ENCODE assay signal across 1 cellular context in the genomic region with DNA sequence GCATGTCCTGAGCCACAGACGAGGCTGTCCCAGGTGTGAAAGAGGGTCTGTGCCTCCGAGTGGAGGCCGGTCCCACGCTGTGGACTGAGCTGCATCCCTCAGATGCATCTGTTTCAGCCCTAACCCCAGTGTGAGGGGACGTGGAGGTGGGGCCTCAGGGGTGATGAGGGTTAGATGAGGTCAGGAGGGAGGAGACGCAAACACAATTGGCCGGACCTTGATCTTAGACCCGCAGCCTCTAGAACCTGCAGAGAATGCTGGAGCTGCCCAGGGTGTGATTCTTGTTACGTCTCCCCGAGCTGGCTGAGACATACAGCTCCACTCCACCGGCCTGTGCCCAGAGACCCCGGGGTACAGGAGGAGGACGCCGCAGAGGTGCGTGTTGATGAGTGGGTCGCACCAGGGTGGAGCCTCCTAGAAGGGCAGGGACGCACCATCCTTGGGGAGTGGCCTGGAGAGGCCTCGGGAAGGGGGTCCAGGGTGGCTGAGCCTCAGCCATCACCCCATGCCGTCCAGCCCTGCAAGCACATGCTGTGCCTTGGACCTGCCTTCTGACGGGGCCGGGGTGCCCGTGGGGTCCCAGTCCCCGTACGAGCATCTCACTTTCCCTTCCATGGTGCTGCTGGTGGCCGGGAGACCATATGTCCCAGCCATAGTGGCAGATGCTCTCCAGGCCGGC.
A peak's percentile ranks its signal among the peaks of the same experiment; 100 is the strongest.
TF ChIP-seq lines count a peak whose summit lies in the region.

No MANE protein-coding gene starts in this region.

TF ChIP-seq in HepG2, 621 proteins besides CTCF, POLR2A, EP300 and RAD21 (continued from another document and continues in another):
- TF ChIP-seq, protein P1, sequence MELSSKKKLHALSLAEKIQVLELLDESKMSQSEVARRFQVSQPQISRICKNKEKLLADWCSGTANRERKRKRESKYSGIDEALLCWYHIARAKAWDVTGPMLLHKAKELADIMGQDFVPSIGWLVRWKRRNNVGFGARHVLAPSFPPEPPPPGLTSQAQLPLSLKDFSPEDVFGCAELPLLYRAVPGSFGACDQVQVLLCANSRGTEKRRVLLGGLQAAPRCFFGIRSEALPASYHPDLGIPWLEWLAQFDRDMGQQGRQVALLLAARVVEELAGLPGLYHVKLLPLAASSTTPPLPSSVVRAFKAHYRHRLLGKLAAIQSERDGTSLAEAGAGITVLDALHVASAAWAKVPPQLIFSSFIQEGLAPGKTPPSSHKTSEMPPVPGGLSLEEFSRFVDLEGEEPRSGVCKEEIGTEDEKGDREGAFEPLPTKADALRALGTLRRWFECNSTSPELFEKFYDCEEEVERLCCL (CRISPR knock-in tag; IDR thresholded peaks at IDR 0.05; ENCODE audit: borderline replicate concordance): no peak
- TF ChIP-seq, protein P2, sequence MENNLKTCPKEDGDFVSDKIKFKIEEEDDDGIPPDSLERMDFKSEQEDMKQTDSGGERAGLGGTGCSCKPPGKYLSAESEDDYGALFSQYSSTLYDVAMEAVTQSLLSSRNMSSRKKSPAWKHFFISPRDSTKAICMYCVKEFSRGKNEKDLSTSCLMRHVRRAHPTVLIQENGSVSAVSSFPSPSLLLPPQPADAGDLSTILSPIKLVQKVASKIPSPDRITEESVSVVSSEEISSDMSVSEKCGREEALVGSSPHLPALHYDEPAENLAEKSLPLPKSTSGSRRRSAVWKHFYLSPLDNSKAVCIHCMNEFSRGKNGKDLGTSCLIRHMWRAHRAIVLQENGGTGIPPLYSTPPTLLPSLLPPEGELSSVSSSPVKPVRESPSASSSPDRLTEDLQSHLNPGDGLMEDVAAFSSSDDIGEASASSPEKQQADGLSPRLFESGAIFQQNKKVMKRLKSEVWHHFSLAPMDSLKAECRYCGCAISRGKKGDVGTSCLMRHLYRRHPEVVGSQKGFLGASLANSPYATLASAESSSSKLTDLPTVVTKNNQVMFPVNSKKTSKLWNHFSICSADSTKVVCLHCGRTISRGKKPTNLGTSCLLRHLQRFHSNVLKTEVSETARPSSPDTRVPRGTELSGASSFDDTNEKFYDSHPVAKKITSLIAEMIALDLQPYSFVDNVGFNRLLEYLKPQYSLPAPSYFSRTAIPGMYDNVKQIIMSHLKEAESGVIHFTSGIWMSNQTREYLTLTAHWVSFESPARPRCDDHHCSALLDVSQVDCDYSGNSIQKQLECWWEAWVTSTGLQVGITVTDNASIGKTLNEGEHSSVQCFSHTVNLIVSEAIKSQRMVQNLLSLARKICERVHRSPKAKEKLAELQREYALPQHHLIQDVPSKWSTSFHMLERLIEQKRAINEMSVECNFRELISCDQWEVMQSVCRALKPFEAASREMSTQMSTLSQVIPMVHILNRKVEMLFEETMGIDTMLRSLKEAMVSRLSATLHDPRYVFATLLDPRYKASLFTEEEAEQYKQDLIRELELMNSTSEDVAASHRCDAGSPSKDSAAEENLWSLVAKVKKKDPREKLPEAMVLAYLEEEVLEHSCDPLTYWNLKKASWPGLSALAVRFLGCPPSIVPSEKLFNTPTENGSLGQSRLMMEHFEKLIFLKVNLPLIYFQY (CRISPR knock-in tag; IDR thresholded peaks at IDR 0.05; ENCODE audit: borderline replicate concordance): no peak
- no peak for TF ChIP-seq TMF1 (CRISPR knock-in tag; IDR thresholded peaks at IDR 0.05; ENCODE audit: low read depth)
- TF ChIP-seq PTBP1 (IDR thresholded peaks at IDR 0.05; ENCODE audit: low read depth, low read length, poor library complexity, severe bottlenecking): no peak
- TF ChIP-seq, protein P3, sequence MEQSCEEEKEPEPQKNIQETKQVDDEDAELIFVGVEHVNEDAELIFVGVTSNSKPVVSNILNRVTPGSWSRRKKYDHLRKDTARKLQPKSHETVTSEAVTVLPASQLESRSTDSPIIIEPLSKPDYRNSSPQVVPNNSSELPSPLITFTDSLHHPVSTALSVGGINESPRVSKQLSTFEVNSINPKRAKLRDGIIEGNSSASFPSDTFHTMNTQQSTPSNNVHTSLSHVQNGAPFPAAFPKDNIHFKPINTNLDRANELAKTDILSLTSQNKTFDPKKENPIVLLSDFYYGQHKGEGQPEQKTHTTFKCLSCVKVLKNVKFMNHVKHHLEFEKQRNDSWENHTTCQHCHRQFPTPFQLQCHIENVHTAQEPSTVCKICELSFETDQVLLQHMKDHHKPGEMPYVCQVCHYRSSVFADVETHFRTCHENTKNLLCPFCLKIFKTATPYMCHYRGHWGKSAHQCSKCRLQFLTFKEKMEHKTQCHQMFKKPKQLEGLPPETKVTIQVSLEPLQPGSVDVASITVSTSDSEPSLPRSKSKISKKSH (CRISPR knock-in tag; IDR thresholded peaks at IDR 0.05; ENCODE audit: borderline replicate concordance): no peak
- no peak for TF ChIP-seq FOXP1 (IDR thresholded peaks at IDR 0.05)
- TF ChIP-seq FOXP1 (CRISPR knock-in tag; IDR thresholded peaks at IDR 0.05): no peak
- no peak for TF ChIP-seq KDM5B (CRISPR knock-in tag; IDR thresholded peaks at IDR 0.05; ENCODE audit: borderline replicate concordance)
- no peak for TF ChIP-seq MAFK (conservative IDR thresholded peaks at IDR 0.05 in 1 of 2, IDR thresholded peaks at IDR 0.05 in 1 of 2; ENCODE audit: low read length in 2 of 2)
- TF ChIP-seq IKZF1 (IDR thresholded peaks at IDR 0.05): no peak
- TF ChIP-seq ASH2L (IDR thresholded peaks at IDR 0.05; ENCODE audit: insufficient read length, low read depth, low read length): peak; percentile 42
- TF ChIP-seq ZNF777 (CRISPR knock-in tag; IDR thresholded peaks at IDR 0.05): no peak
- TF ChIP-seq FOXM1 (CRISPR knock-in tag; IDR thresholded peaks at IDR 0.05): no peak
- TF ChIP-seq, protein P4, sequence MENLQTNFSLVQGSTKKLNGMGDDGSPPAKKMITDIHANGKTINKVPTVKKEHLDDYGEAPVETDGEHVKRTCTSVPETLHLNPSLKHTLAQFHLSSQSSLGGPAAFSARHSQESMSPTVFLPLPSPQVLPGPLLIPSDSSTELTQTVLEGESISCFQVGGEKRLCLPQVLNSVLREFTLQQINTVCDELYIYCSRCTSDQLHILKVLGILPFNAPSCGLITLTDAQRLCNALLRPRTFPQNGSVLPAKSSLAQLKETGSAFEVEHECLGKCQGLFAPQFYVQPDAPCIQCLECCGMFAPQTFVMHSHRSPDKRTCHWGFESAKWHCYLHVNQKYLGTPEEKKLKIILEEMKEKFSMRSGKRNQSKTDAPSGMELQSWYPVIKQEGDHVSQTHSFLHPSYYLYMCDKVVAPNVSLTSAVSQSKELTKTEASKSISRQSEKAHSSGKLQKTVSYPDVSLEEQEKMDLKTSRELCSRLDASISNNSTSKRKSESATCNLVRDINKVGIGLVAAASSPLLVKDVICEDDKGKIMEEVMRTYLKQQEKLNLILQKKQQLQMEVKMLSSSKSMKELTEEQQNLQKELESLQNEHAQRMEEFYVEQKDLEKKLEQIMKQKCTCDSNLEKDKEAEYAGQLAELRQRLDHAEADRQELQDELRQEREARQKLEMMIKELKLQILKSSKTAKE (CRISPR knock-in tag; IDR thresholded peaks at IDR 0.05; ENCODE audit: borderline replicate concordance): peak; percentile 53; the same call in 1 of the 2 replicates
- TF ChIP-seq JARID2 (CRISPR knock-in tag; IDR thresholded peaks at IDR 0.05; ENCODE audit: insufficient replicate concordance): no peak
- no peak for TF ChIP-seq KDM6A (CRISPR knock-in tag; IDR thresholded peaks at IDR 0.05; ENCODE audit: low read depth)
- no peak for TF ChIP-seq TBX2 (CRISPR knock-in tag; IDR thresholded peaks at IDR 0.05; ENCODE audit: borderline replicate concordance)
- TF ChIP-seq, protein P5, sequence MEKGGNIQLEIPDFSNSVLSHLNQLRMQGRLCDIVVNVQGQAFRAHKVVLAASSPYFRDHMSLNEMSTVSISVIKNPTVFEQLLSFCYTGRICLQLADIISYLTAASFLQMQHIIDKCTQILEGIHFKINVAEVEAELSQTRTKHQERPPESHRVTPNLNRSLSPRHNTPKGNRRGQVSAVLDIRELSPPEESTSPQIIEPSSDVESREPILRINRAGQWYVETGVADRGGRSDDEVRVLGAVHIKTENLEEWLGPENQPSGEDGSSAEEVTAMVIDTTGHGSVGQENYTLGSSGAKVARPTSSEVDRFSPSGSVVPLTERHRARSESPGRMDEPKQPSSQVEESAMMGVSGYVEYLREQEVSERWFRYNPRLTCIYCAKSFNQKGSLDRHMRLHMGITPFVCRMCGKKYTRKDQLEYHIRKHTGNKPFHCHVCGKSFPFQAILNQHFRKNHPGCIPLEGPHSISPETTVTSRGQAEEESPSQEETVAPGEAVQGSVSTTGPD (CRISPR knock-in tag; IDR thresholded peaks at IDR 0.05): no peak
- TF ChIP-seq, protein P6, sequence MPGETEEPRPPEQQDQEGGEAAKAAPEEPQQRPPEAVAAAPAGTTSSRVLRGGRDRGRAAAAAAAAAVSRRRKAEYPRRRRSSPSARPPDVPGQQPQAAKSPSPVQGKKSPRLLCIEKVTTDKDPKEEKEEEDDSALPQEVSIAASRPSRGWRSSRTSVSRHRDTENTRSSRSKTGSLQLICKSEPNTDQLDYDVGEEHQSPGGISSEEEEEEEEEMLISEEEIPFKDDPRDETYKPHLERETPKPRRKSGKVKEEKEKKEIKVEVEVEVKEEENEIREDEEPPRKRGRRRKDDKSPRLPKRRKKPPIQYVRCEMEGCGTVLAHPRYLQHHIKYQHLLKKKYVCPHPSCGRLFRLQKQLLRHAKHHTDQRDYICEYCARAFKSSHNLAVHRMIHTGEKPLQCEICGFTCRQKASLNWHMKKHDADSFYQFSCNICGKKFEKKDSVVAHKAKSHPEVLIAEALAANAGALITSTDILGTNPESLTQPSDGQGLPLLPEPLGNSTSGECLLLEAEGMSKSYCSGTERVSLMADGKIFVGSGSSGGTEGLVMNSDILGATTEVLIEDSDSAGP (CRISPR knock-in tag; IDR thresholded peaks at IDR 0.05; ENCODE audit: borderline replicate concordance): peak; percentile 24; the same call in 1 of the 2 replicates
- TF ChIP-seq, protein P7, sequence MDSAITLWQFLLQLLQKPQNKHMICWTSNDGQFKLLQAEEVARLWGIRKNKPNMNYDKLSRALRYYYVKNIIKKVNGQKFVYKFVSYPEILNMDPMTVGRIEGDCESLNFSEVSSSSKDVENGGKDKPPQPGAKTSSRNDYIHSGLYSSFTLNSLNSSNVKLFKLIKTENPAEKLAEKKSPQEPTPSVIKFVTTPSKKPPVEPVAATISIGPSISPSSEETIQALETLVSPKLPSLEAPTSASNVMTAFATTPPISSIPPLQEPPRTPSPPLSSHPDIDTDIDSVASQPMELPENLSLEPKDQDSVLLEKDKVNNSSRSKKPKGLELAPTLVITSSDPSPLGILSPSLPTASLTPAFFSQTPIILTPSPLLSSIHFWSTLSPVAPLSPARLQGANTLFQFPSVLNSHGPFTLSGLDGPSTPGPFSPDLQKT (CRISPR knock-in tag; IDR thresholded peaks at IDR 0.05; ENCODE audit: borderline replicate concordance): no peak
- no peak for TF ChIP-seq NR0B2 (CRISPR knock-in tag; IDR thresholded peaks at IDR 0.05)
- no peak for TF ChIP-seq ZNF44 (CRISPR knock-in tag; IDR thresholded peaks at IDR 0.05)
- no peak for TF ChIP-seq POLR2AphosphoS5 (IDR thresholded peaks at IDR 0.05; ENCODE audit: low read depth, low read length)
- TF ChIP-seq, protein P8, sequence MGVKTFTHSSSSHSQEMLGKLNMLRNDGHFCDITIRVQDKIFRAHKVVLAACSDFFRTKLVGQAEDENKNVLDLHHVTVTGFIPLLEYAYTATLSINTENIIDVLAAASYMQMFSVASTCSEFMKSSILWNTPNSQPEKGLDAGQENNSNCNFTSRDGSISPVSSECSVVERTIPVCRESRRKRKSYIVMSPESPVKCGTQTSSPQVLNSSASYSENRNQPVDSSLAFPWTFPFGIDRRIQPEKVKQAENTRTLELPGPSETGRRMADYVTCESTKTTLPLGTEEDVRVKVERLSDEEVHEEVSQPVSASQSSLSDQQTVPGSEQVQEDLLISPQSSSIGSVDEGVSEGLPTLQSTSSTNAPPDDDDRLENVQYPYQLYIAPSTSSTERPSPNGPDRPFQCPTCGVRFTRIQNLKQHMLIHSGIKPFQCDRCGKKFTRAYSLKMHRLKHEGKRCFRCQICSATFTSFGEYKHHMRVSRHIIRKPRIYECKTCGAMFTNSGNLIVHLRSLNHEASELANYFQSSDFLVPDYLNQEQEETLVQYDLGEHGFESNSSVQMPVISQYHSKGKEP (CRISPR knock-in tag; IDR thresholded peaks at IDR 0.05): no peak
- TF ChIP-seq ZNF781 (CRISPR knock-in tag; IDR thresholded peaks at IDR 0.05; ENCODE audit: borderline replicate concordance, not compliant biosample characterization): no peak
- TF ChIP-seq, protein P9, sequence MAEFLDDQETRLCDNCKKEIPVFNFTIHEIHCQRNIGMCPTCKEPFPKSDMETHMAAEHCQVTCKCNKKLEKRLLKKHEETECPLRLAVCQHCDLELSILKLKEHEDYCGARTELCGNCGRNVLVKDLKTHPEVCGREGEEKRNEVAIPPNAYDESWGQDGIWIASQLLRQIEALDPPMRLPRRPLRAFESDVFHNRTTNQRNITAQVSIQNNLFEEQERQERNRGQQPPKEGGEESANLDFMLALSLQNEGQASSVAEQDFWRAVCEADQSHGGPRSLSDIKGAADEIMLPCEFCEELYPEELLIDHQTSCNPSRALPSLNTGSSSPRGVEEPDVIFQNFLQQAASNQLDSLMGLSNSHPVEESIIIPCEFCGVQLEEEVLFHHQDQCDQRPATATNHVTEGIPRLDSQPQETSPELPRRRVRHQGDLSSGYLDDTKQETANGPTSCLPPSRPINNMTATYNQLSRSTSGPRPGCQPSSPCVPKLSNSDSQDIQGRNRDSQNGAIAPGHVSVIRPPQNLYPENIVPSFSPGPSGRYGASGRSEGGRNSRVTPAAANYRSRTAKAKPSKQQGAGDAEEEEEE (CRISPR knock-in tag; IDR thresholded peaks at IDR 0.05; ENCODE audit: borderline replicate concordance): no peak
- TF ChIP-seq, protein P10, sequence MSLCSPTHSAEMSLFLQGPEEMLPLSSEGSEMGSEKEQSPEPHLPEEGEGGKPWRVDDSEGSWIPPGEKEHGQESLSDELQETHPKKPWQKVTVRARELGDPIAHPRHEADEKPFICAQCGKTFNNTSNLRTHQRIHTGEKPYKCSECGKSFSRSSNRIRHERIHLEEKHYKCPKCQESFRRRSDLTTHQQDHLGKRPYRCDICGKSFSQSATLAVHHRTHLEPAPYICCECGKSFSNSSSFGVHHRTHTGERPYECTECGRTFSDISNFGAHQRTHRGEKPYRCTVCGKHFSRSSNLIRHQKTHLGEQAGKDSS (CRISPR knock-in tag; IDR thresholded peaks at IDR 0.05; ENCODE audit: borderline replicate concordance, low read depth): no peak
- TF ChIP-seq RFX1 (IDR thresholded peaks at IDR 0.05): no peak
- no peak for TF ChIP-seq NFIC (IDR thresholded peaks at IDR 0.05; ENCODE audit: low read length)
- no peak for TF ChIP-seq MED8 (CRISPR knock-in tag; IDR thresholded peaks at IDR 0.05; ENCODE audit: insufficient replicate concordance)
- peak; percentile 38; the same call in 1 of the 2 replicates for TF ChIP-seq HDAC1 (CRISPR knock-in tag; IDR thresholded peaks at IDR 0.05)
- no peak for TF ChIP-seq KLF12 (CRISPR knock-in tag; IDR thresholded peaks at IDR 0.05; ENCODE audit: borderline replicate concordance)
- TF ChIP-seq GPBP1L1 (CRISPR knock-in tag; IDR thresholded peaks at IDR 0.05): no peak
- no peak for TF ChIP-seq ZZZ3 (CRISPR knock-in tag; IDR thresholded peaks at IDR 0.05; ENCODE audit: borderline replicate concordance)
